ENCODE assay signal across 26 cellular contexts in the genomic region with DNA sequence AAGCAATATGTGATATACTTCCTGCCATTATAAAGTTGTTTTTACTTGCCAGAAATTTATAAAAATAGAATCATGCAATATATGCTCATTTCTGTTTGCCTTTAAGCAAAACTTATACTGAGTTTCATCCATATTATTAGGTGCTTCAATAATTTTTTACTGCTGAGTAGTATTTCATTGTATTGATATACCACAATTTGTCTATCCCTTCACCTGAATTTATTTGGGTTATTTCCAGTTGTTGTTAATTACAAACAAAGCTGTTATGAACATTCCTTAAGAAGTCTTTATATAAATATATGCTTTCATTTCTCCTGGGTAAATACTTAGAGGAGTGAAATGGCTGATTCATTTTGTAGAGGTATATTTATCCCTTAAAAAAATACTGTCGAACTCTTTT.
"Had no signal": no experiment of that assay in that cellular context is flagged by ENCODE, and none has a peak within 500 bp of the region (broad histone marks: within the 10 kb centered on the region; RNA-seq: fewer than 3 reads in every experiment).

No MANE protein-coding gene starts in this region.

- H3K4me1 ChIP-seq: stomach, suprapubic skin, testis, thyroid gland, tibial artery, tibial nerve, transverse colon, upper lobe of left lung, upper lobe of right lung, uterus, vagina had no signal

- H3K4me3 ChIP-seq: stomach, suprapubic skin, testis, thoracic aorta, thyroid gland, tibial artery, tibial nerve, transverse colon, upper lobe of left lung, upper lobe of right lung, uterus, vagina had no signal

- DNase-seq: stimulated activated CD4-positive, alpha-beta T cell treated with anti-CD3 and anti-CD28 coated beads, Interleukin-2, amount 100 ng/mL, for 48 hours; stimulated activated CD4-positive, alpha-beta T cell treated with anti-CD3 and anti-CD28 coated beads, Interleukin-4, amount 100 ng/mL, for 1 hour; stimulated activated CD4-positive, alpha-beta T cell treated with anti-CD3 and anti-CD28 coated beads, Interleukin-4, amount 100 ng/mL, for 24 hours; stimulated activated CD4-positive, alpha-beta T cell treated with anti-CD3 and anti-CD28 coated beads, Interleukin-4, amount 100 ng/mL, for 4 hours; stimulated activated CD8-positive, alpha-beta memory T cell treated with anti-CD3 and anti-CD28 coated beads, Interleukin-4, amount 100 ng/mL, for 48 hours; stimulated activated naive B cell treated with anti-CD40 and anti-IgM and Interleukin-4, amounts not matched to agents 10 μg/mL and 1 μg/mL and 100 μg/mL, for 72 hours; stimulated activated naive CD4-positive, alpha-beta T cell; stimulated activated naive CD4-positive, alpha-beta T cell treated with Interleukin-2 at 50 U/mL for 16 hours; stimulated activated naive CD8-positive, alpha-beta T cell treated with anti-CD3 and anti-CD28 coated beads, Interleukin-15, amount 100 ng/mL, for 72 hours; stimulated activated naive CD8-positive, alpha-beta T cell treated with anti-CD3 and anti-CD28 coated beads, Interleukin-15, Interleukin-2, amounts not matched to agents 100 U/mL and 50 U/mL, for 24 hours; stomach; substantia nigra; testis; thyroid gland; tibial artery; transverse colon; trophoblast cell; upper lobe of left lung; upper lobe of right lung; uterus had no signal

- ATAC-seq: stimulated activated effector memory CD8-positive, alpha-beta T cell treated with anti-CD3 and anti-CD28 coated beads, Interleukin-12 subunit alpha, Interleukin-12 subunit beta, amount 100 ng/mL, for 72 hours; stimulated activated memory B cell treated with anti-CD40 and anti-IgM and Interleukin-4, amounts not matched to agents 10 μg/mL and 1 μg/mL and 100 μg/mL, for 72 hours; stimulated activated naive B cell treated with anti-CD40 and anti-IgM and Interleukin-4, amounts not matched to agents 10 μg/mL and 1 μg/mL and 100 μg/mL, for 72 hours; stimulated activated naive CD8-positive, alpha-beta T cell treated with anti-CD3 and anti-CD28 coated beads, Interleukin-15, amount 100 ng/mL, for 72 hours; stimulated activated naive CD8-positive, alpha-beta T cell treated with anti-CD3 and anti-CD28 coated beads, Interleukin-15, Interleukin-2, amounts not matched to agents 100 U/mL and 50 U/mL, for 24 hours; upper lobe of right lung had no signal

- H3K27ac ChIP-seq: stomach, suprapubic skin, testis, thoracic aorta, thyroid gland, tibial artery, tibial nerve, transverse colon, upper lobe of left lung, upper lobe of right lung, uterus, vagina had no signal

- H3K9me3 ChIP-seq: stomach, suprapubic skin, testis, thoracic aorta, thyroid gland, tibial artery, tibial nerve, transverse colon, upper lobe of left lung, uterus, vagina had no signal

- H3K36me3 ChIP-seq: stomach, suprapubic skin, thoracic aorta, thyroid gland, tibial artery, tibial nerve, transverse colon, upper lobe of left lung, upper lobe of right lung, uterus, vagina had no signal

- H3K27me3 ChIP-seq: stomach, suprapubic skin, testis, thyroid gland, tibial artery, tibial nerve, transverse colon, upper lobe of left lung, upper lobe of right lung, uterus, vagina had no signal
